In the genomic region with DNA sequence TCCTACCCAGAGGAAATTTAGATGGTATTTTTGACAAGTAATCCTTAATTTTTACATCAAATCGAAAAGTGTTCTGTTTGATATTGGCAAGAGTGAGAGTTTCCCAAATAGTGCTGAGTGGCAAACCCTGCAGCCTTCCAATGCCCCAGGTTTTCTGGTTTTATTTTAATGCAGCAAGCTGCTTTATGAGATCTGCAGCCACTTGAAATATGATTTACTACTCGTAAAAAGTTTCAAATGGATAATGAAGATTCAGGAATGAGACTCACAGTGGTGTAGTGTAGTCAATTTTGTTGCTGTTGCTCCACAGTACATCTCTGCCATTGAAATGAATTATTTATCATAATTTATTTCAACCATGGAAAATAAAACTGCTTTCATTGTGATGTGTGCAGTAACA, we compare ENCODE assay signal across 29 cellular contexts.
DNase-seq lines count a peak whose midpoint lies in the region; TF ChIP-seq lines count a peak whose summit lies in the region.
"Had no signal": no experiment of that assay in that cellular context is flagged by ENCODE, and none has a peak within 500 bp of the region (broad histone marks: within the 10 kb centered on the region; RNA-seq: fewer than 3 reads in every experiment).

No MANE protein-coding gene starts in this region.

- no peak overlapping the region for H3K27ac ChIP-seq in HEK293 (ENCODE audit: extremely low read depth, low read depth, low read length)
- H3K27ac ChIP-seq: 22Rv1; A549; BLaER1; BLaER1 treated with 17β-estradiol and CSF1 and Interleukin-3, amounts not matched to agents 10 nM and 100 nM; C4-2B had no signal

- CTCF ChIA-PET in HEK293 (lab: Yijun Ruan, JAX) (interaction anchor here (0.7 to 1.2 kb wide), 2 partner anchors 18 to 58 kb away, joined by 3 read pairs; no protein-coding TSS in a partner anchor), HEK293T (lab: Yijun Ruan, JAX) (no interaction called here)

- DNase-seq in HEK293T (ENCODE audit: extremely low spot score): no peak
- DNase-seq in LoVo (ENCODE audit: low spot score): no peak
- DNase-seq in anterior cingulate cortex (lab: John Stamatoyannopoulos, UW): no peak
- DNase-seq: 8988T; ACHN; AML-193; BE2C; C1 segment of cervical spinal cord; Caco-2; Calu3; CD4-positive, alpha-beta memory T cell; CD4-positive, alpha-beta T cell; CD4-positive, CD25-positive, alpha-beta regulatory T cell; CD8-positive, alpha-beta memory T cell; CD8-positive, alpha-beta T cell; COR-L47; DMS 273 treated with DMSO at 0.1 percent for 48 hours; DMS153; DMS53; DMS79; DMS79 treated with DMSO at 0.1 percent for 48 hours; DND-41; EL had no signal

- H3K36me3 ChIP-seq in HEK293 (ENCODE audit: control insufficient read depth in 2 of 2, insufficient read depth in 1 of 2, low read length in 2 of 2): no peaks in the 10 kb centered on the region
- H3K36me3 ChIP-seq: BE2C; BLaER1; BLaER1 treated with 17β-estradiol and CSF1 and Interleukin-3, amounts not matched to agents 10 nM and 100 nM had no signal

- H3K4me3 ChIP-seq in HEK293 (ENCODE audit: low read depth, low read length): no peak overlapping the region
- H3K4me3 ChIP-seq: A549; BLaER1; BLaER1 treated with 17β-estradiol and CSF1 and Interleukin-3, amounts not matched to agents 10 nM and 100 nM had no signal

- POLR2A ChIA-PET in HEK293 (lab: Yijun Ruan, JAX) (no interaction called here), HEK293T (lab: Yijun Ruan, JAX) (no interaction called here)

- no peak for TF ChIP-seq CTCF in HEK293 (tag by site-specific recombination; IDR thresholded peaks at IDR 0.05)

- no peaks in the 10 kb centered on the region for H3K9me3 ChIP-seq in HEK293 (ENCODE audit: control insufficient read depth, insufficient read depth, low read depth, low read length)
- H3K9me3 ChIP-seq: A549; BE2C; BLaER1; BLaER1 treated with 17β-estradiol and CSF1 and Interleukin-3, amounts not matched to agents 10 nM and 100 nM; Caco-2 had no signal

- 0 out of 2 replicates have a peak, but pooled peaks cover 5% of the 10 kb centered on the region for H3K4me1 ChIP-seq in HEK293 (ENCODE audit: control insufficient read depth, insufficient read depth, low read length)
- H3K4me1 ChIP-seq: A549; BLaER1; BLaER1 treated with 17β-estradiol and CSF1 and Interleukin-3, amounts not matched to agents 10 nM and 100 nM; Caco-2 had no signal

TF ChIP-seq in HEK293, 187 proteins besides CTCF, POLR2A, EP300 and RAD21:
- TF ChIP-seq ZNF473 (tag by site-specific recombination; IDR thresholded peaks at IDR 0.05) (no peak), HOXA7 (CRISPR knock-in tag; IDR thresholded peaks at IDR 0.05; ENCODE audit: borderline replicate concordance) (no peak)
- TF ChIP-seq, protein P1, sequence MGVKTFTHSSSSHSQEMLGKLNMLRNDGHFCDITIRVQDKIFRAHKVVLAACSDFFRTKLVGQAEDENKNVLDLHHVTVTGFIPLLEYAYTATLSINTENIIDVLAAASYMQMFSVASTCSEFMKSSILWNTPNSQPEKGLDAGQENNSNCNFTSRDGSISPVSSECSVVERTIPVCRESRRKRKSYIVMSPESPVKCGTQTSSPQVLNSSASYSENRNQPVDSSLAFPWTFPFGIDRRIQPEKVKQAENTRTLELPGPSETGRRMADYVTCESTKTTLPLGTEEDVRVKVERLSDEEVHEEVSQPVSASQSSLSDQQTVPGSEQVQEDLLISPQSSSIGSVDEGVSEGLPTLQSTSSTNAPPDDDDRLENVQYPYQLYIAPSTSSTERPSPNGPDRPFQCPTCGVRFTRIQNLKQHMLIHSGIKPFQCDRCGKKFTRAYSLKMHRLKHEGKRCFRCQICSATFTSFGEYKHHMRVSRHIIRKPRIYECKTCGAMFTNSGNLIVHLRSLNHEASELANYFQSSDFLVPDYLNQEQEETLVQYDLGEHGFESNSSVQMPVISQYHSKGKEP (tag by site-specific recombination; IDR thresholded peaks at IDR 0.05): peak; percentile 72
- TF ChIP-seq, protein P2, sequence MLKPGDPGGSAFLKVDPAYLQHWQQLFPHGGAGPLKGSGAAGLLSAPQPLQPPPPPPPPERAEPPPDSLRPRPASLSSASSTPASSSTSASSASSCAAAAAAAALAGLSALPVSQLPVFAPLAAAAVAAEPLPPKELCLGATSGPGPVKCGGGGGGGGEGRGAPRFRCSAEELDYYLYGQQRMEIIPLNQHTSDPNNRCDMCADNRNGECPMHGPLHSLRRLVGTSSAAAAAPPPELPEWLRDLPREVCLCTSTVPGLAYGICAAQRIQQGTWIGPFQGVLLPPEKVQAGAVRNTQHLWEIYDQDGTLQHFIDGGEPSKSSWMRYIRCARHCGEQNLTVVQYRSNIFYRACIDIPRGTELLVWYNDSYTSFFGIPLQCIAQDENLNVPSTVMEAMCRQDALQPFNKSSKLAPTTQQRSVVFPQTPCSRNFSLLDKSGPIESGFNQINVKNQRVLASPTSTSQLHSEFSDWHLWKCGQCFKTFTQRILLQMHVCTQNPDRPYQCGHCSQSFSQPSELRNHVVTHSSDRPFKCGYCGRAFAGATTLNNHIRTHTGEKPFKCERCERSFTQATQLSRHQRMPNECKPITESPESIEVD (tag by site-specific recombination; IDR thresholded peaks at IDR 0.05): peak; percentile 64

TF ChIP-seq in HEK293T, 16 proteins besides CTCF, POLR2A, EP300 and RAD21:
- TF ChIP-seq, protein P3, sequence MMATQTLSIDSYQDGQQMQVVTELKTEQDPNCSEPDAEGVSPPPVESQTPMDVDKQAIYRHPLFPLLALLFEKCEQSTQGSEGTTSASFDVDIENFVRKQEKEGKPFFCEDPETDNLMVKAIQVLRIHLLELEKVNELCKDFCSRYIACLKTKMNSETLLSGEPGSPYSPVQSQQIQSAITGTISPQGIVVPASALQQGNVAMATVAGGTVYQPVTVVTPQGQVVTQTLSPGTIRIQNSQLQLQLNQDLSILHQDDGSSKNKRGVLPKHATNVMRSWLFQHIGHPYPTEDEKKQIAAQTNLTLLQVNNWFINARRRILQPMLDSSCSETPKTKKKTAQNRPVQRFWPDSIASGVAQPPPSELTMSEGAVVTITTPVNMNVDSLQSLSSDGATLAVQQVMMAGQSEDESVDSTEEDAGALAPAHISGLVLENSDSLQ (IDR thresholded peaks at IDR 0.05): peak; percentile 20; the same call in 1 of the 2 replicates
- TF ChIP-seq TARDBP (IDR thresholded peaks at IDR 0.05) (no peak), SP1 (IDR thresholded peaks at IDR 0.05) (no peak)
TF ChIP-seq in HEK293T: peak in this region for 1.
